ENCODE assay signal across 38 cellular contexts in genomic region chr7:143462045-143462444, GRCh38. TPM values are rescaled to one million over a fixed set of nuclear protein-coding genes. Genes with fewer than 3 reads are reported as not detected.
"Had no signal": no experiment of that assay in that cellular context is flagged by ENCODE, and none has a peak within 500 bp of the region (broad histone marks: within the 10 kb centered on the region; RNA-seq: fewer than 3 reads in every experiment).

No MANE protein-coding gene starts in this region.

- H3K4me3 ChIP-seq: MG63 had no signal

- DNase-seq: Karpas-422, Kasumi-1, MG63, MM.1S, MV-4-11, NCI-H1048, NCI-H1092, NCI-H1092 treated with DMSO at 0.1 percent for 48 hours, NCI-H1105, NCI-H1105 treated with DMSO at 0.1 percent for 48 hours, NCI-H1417, NCI-H1417 treated with DMSO at 0.1 percent for 48 hours, NCI-H1436, NCI-H1436 treated with DMSO at 0.1 percent for 48 hours, NCI-H146, NCI-H1694, NCI-H1694 treated with DMSO at 0.1 percent for 48 hours, NCI-H187, NCI-H187 treated with DMSO at 0.1 percent for 48 hours, NCI-H1930, NCI-H2029, NCI-H2029 treated with DMSO at 0.1 percent for 48 hours, NCI-H2081, NCI-H2081 treated with DMSO at 0.1 percent for 48 hours, NCI-H2107, NCI-H2171, NCI-H2171 treated with DMSO at 0.1 percent for 48 hours, NCI-H2227 treated with DMSO at 0.1 percent for 48 hours, NCI-H226, NCI-H345, NCI-H446, NCI-H446 treated with DMSO at 0.1 percent for 48 hours, NCI-H510A had no signal

- H3K9me3 ChIP-seq: MG63 had no signal

- H3K36me3 ChIP-seq: MG63 had no signal

- H3K27ac ChIP-seq: KMS-11 had no signal

- H3K27me3 ChIP-seq: MG63 had no signal

- H3K9ac ChIP-seq: KMS-11 had no signal

- H3K4me2 ChIP-seq: KMS-11 had no signal

RNA-seq across cellular contexts. Expression of gene TAS2R41, which starts 15.6 kb away (rescaled TPM):
- total RNA-seq: LHCN-M2, M059J, MCF 10A, NCI-H460 had no signal

RNA-seq across cellular contexts. Expression of gene TAS2R60, which starts 18.8 kb away (rescaled TPM):
- total RNA-seq: LHCN-M2, M059J, MCF 10A, NCI-H460 had no signal

RNA-seq across cellular contexts. Expression of gene EPHA1, which starts 53.4 kb away (rescaled TPM):
- total RNA-seq: LHCN-M2, NCI-H460 had no signal
